In genomic region chr1:54054438-54054749, GRCh38 we compare ENCODE assay signal across 8 cellular contexts. TPM values are rescaled to one million over a fixed set of nuclear protein-coding genes. Genes with fewer than 3 reads are reported as not detected.
DNase-seq lines count a peak whose midpoint lies in the region; ATAC-seq and TF ChIP-seq lines count a peak whose summit lies in the region.

No MANE protein-coding gene starts in this region.

- no peak for DNase-seq in HCT116 (ENCODE audit: low read depth, low spot score)
- DNase-seq in activated CD8-positive, alpha-beta T cell treated with anti-CD3 and anti-CD28 coated beads for 36 hours: peak; percentile 14
- DNase-seq in mesenchymal stem cell: no peak
- DNase-seq in T-helper 17 cell: no peak
- DNase-seq in G401 (ENCODE audit: low spot score): no peak

- H2BK120ac ChIP-seq in mesenchymal stem cell (ENCODE audit: low read depth, low read length): no peak overlapping the region

- WGBS in mesenchymal stem cell: 67% methylated on average over 4 of the region's 5 CpGs

- no peak overlapping the region for H2AFZ ChIP-seq in HCT116 (ENCODE audit: low read depth, low read length, poor library complexity, severe bottlenecking)
- no peak overlapping the region for H2AFZ ChIP-seq in mesenchymal stem cell (ENCODE audit: low read depth, low read length)

- no peaks in the 10 kb centered on the region for H3K9me2 ChIP-seq in HCT116 (ENCODE audit: insufficient read depth)

- H3K27ac ChIP-seq in BLaER1 (peak overlapping the region; percentile 85), HCT116 (ENCODE audit: low read depth, low read length) (no peak overlapping the region), mesenchymal stem cell (ENCODE audit: low read length, poor library complexity, severe bottlenecking) (no peak overlapping the region)

- H3K4me1 ChIP-seq in BLaER1 (peaks cover 31% of the 10 kb centered on the region), HCT116 (ENCODE audit: control insufficient read depth in 1 of 2, insufficient read depth in 2 of 2, low read length in 2 of 2) (peaks cover 8 to 18% of the 10 kb centered on the region in 2 experiments; a peak in 3 of 4 replicates), mesenchymal stem cell (ENCODE audit: control insufficient read depth, insufficient read depth, low read depth, low read length) (peaks cover 5% of the 10 kb centered on the region)

- no TSS peak for BruUV-seq in HCT116 (replicated peaks; lab: Mats Ljungman, UMichigan)

- peak overlapping the region; percentile 89 for H3K4me3 ChIP-seq in BLaER1
- peak overlapping the region; percentile 88 to 94 for H3K4me3 ChIP-seq in HCT116 (replicated peaks in 1 of 2; ENCODE audit: low read depth in 1 of 2, low read length in 2 of 2)
- peak overlapping the region in 1 of 2 experiments; percentile 100 for H3K4me3 ChIP-seq in mesenchymal stem cell (ENCODE audit: insufficient read depth in 1 of 2, low read depth in 1 of 2, low read length in 2 of 2)

- POLR2A ChIA-PET in HCT116 (lab: Charles Lee): no interaction called here
- POLR2A ChIA-PET in activated CD8-positive, alpha-beta T cell treated with anti-CD3 and anti-CD28 coated beads for 36 hours (lab: Charles Lee): no interaction called here

- peaks cover 22% of the 10 kb centered on the region for H3K4me1 Mint-ChIP-seq in activated CD8-positive, alpha-beta T cell treated with anti-CD3 and anti-CD28 coated beads for 36 hours (ENCODE audit: low read depth)
- peaks cover 28% of the 10 kb centered on the region for H3K4me1 Mint-ChIP-seq in T-helper 17 cell

- H3K23ac ChIP-seq in mesenchymal stem cell (ENCODE audit: low read length in 2 of 2): no peak overlapping the region

- CTCF ChIA-PET in HCT116 (lab: Charles Lee): no interaction called here
- CTCF ChIA-PET in activated CD8-positive, alpha-beta T cell treated with anti-CD3 and anti-CD28 coated beads for 36 hours (lab: Charles Lee): interaction anchor here (1.0 to 4.1 kb wide), 3 partner anchors 16 to 29 kb away, joined by 3 to 14 read pairs (median 7); no protein-coding TSS in a partner anchor

- no peak overlapping the region for H2BK5ac ChIP-seq in mesenchymal stem cell (ENCODE audit: low read depth, low read length, poor library complexity, severe bottlenecking)

- H4K8ac ChIP-seq in mesenchymal stem cell (ENCODE audit: low read length): no peak overlapping the region

- H3K14ac ChIP-seq in mesenchymal stem cell (ENCODE audit: low read length in 2 of 2): no peak overlapping the region

- TF ChIP-seq CTCF in HCT116 (IDR thresholded peaks at IDR 0.05 in 2 of 3, conservative IDR thresholded peaks at IDR 0.05 in 1 of 3; ENCODE audit: borderline replicate concordance in 1 of 3, insufficient read depth in 1 of 3, low read depth in 2 of 3, low read length in 2 of 3): no peak
- no peak for TF ChIP-seq CTCF in activated CD8-positive, alpha-beta T cell treated with anti-CD3 and anti-CD28 coated beads for 36 hours (IDR thresholded peaks at IDR 0.05)

- ATAC-seq in HCT116: no peak
- no peak for ATAC-seq in activated CD8-positive, alpha-beta T cell treated with anti-CD3 and anti-CD28 coated beads for 36 hours
- ATAC-seq in GM18873 (IDR thresholded peaks at IDR 0.05; ENCODE audit: low FRiP score, unreplicated experiment): no peak
- ATAC-seq in HG03097 (IDR thresholded peaks at IDR 0.05; ENCODE audit: low FRiP score, unreplicated experiment): no peak
- no peak for ATAC-seq in T-helper 17 cell

- H3K79me1 ChIP-seq in mesenchymal stem cell (replicated peaks; ENCODE audit: low read length, poor library complexity, severe bottlenecking): peaks cover 10% of the 10 kb centered on the region

- RAD21 ChIA-PET in HCT116 (lab: Charles Lee; ENCODE audit: low non-redundant PET in 1 of 2, low total read pairs in 2 of 2, uncharacterized antibody in 2 of 2, unreplicated experiment in 2 of 2): no interaction called here

- H3K4me2 ChIP-seq in BLaER1 (peak overlapping the region; percentile 91), HCT116 (ENCODE audit: low read length) (peak overlapping the region; percentile 77), mesenchymal stem cell (ENCODE audit: low read length, poor library complexity, severe bottlenecking) (peak overlapping the region; percentile 11)

- H2BK12ac ChIP-seq in mesenchymal stem cell (ENCODE audit: low read length in 2 of 2): no peak overlapping the region

- intact Hi-C loops in HCT116 (cut with micrococcal nuclease): loop anchor here (5.0 kb wide), 1 partner anchor 97 kb away; no protein-coding TSS in a partner anchor
- intact Hi-C loops in activated CD8-positive, alpha-beta T cell treated with anti-CD3 and anti-CD28 coated beads for 36 hours (cut with micrococcal nuclease): loop anchor here (5.0 kb wide), 3 partner anchors 167 to 353 kb away; partner anchors contain the start of genes NDC1, SSBP3 and YIPF1

- H2AK5ac ChIP-seq in mesenchymal stem cell (ENCODE audit: low read length, severe bottlenecking): no peak overlapping the region

- H3K9me3 ChIP-seq in BLaER1 (no peaks in the 10 kb centered on the region), HCT116 (ENCODE audit: control insufficient read depth in 1 of 2, insufficient read depth in 1 of 2, low read depth in 1 of 2, low read length in 2 of 2) (no peaks in the 10 kb centered on the region), mesenchymal stem cell (ENCODE audit: control insufficient read depth, low read length) (no peaks in the 10 kb centered on the region), T-helper 17 cell (ENCODE audit: control insufficient read depth, low read length, poor library complexity, severe bottlenecking) (no peaks in the 10 kb centered on the region)

- peaks cover 25% of the 10 kb centered on the region for H3K36me3 Mint-ChIP-seq in activated CD8-positive, alpha-beta T cell treated with anti-CD3 and anti-CD28 coated beads for 36 hours (ENCODE audit: low read depth)
- peaks cover 12% of the 10 kb centered on the region for H3K36me3 Mint-ChIP-seq in T-helper 17 cell (ENCODE audit: low read depth)

- no peak overlapping the region for H3K4ac ChIP-seq in mesenchymal stem cell (ENCODE audit: low read depth in 1 of 2, low read length in 2 of 2)

- H3K18ac ChIP-seq in mesenchymal stem cell (ENCODE audit: low read depth in 1 of 2, low read length in 2 of 2): peak overlapping the region in 1 of 2 experiments; percentile 24

- H2BK15ac ChIP-seq in mesenchymal stem cell (ENCODE audit: low read depth, poor library complexity, severe bottlenecking): no peak overlapping the region

- no peak overlapping the region for H3K4me3 Mint-ChIP-seq in activated CD8-positive, alpha-beta T cell treated with anti-CD3 and anti-CD28 coated beads for 36 hours
- no peak overlapping the region for H3K4me3 Mint-ChIP-seq in T-helper 17 cell

- peak overlapping the region; percentile 83 for H3K9ac ChIP-seq in BLaER1
- H3K9ac ChIP-seq in HCT116 (ENCODE audit: low read length): peak overlapping the region; percentile 70; the same call in 1 of the 2 replicates
- H3K9ac ChIP-seq in mesenchymal stem cell (ENCODE audit: low read length): peak overlapping the region; percentile 99

- H3K27ac Mint-ChIP-seq in activated CD8-positive, alpha-beta T cell treated with anti-CD3 and anti-CD28 coated beads for 36 hours: no peak overlapping the region
- no peak overlapping the region for H3K27ac Mint-ChIP-seq in T-helper 17 cell

- no peaks in the 10 kb centered on the region for H3K27me3 Mint-ChIP-seq in activated CD8-positive, alpha-beta T cell treated with anti-CD3 and anti-CD28 coated beads for 36 hours
- H3K27me3 Mint-ChIP-seq in T-helper 17 cell: no peaks in the 10 kb centered on the region

- no peaks in the 10 kb centered on the region for H3K9me3 Mint-ChIP-seq in activated CD8-positive, alpha-beta T cell treated with anti-CD3 and anti-CD28 coated beads for 36 hours

- TF ChIP-seq RAD21 in HCT116 (IDR thresholded peaks at IDR 0.05; ENCODE audit: low read depth): no peak

- H3K27me3 ChIP-seq in BLaER1: no peaks in the 10 kb centered on the region; the same call in 1 of the 2 replicates
- H3K27me3 ChIP-seq in HCT116 (ENCODE audit: insufficient read depth, low read length): no peaks in the 10 kb centered on the region
- no peaks in the 10 kb centered on the region for H3K27me3 ChIP-seq in mesenchymal stem cell (ENCODE audit: control insufficient read depth in 1 of 2, insufficient read depth in 1 of 2, low read length in 2 of 2)

- no peak for TF ChIP-seq POLR2A in HCT116 (IDR thresholded peaks at IDR 0.05; ENCODE audit: borderline replicate concordance, extremely low read depth, insufficient read depth, insufficient read length)

- in situ Hi-C loops in G401 (cut with HindIII; ENCODE audit: low sequenced_read_pairs): no loop called here

- H3K79me2 ChIP-seq in HCT116 (ENCODE audit: insufficient read depth, low read length): peaks cover 22% of the 10 kb centered on the region; the same call in 1 of the 2 replicates

- no peak overlapping the region for H4K91ac ChIP-seq in mesenchymal stem cell (ENCODE audit: low read length)

- H3K36me3 ChIP-seq in BLaER1: peaks cover 39% of the 10 kb centered on the region
- no peaks in the 10 kb centered on the region for H3K36me3 ChIP-seq in HCT116 (ENCODE audit: control insufficient read depth in 1 of 2, insufficient read depth in 2 of 2, low read length in 2 of 2)
- H3K36me3 ChIP-seq in mesenchymal stem cell (ENCODE audit: control insufficient read depth in 1 of 2, insufficient read depth in 2 of 2, low read depth in 1 of 2, low read length in 2 of 2): peaks cover 0 to 10% of the 10 kb centered on the region in 2 experiments

- H4K20me1 ChIP-seq in BLaER1 (peaks cover 19% of the 10 kb centered on the region), HCT116 (ENCODE audit: insufficient read depth) (no peaks in the 10 kb centered on the region)

TF ChIP-seq in HCT116, 20 proteins besides CTCF, POLR2A, EP300 and RAD21 (continues in another document):
- TF ChIP-seq SIN3A (IDR thresholded peaks at IDR 0.05; ENCODE audit: low read depth): no peak
- no peak for TF ChIP-seq EGR1 (IDR thresholded peaks at IDR 0.05; ENCODE audit: low read depth)

RNA-seq across cellular contexts. Expression of gene TCEANC2, which starts 1.0 kb away (rescaled TPM):
- total RNA-seq in HCT116 (2021; ENCODE audit: unreplicated experiment) (5.4 TPM), T-helper 17 cell (1 to 10 TPM; 4.5 to 4.7 TPM)
- 1.9 and 2.5 TPM in 2 replicates for polyA plus RNA-seq in HCT116 (2012)
- total RNA-seq in activated CD8-positive, alpha-beta T cell treated with anti-CD3 and anti-CD28 coated beads for 36 hours: 10 to 100 TPM; 11.1 to 11.2 TPM
- 1.7 TPM for polyA plus RNA-seq in mesenchymal stem cell (2013, experiment 1 of 2)
- polyA plus RNA-seq in mesenchymal stem cell (2013, experiment 2 of 2): 1.8 TPM
- 3.0 and 5.7 TPM in 2 replicates for total RNA-seq in G401 (2014; rRNA removed; shearing (Covaris generic))

RNA-seq across cellular contexts. Expression of gene TMEM59, which starts 1.4 kb away (rescaled TPM):
- total RNA-seq in HCT116 (2021; ENCODE audit: unreplicated experiment) (121 TPM), T-helper 17 cell (100 to 1,000 TPM; 145 to 160 TPM)
- polyA plus RNA-seq in HCT116 (2012): 128 TPM in 2 replicates
- 100 to 1,000 TPM in 1 of 2 experiments, 10 to 100 TPM in 1; 93.4 to 109 TPM for total RNA-seq in activated CD8-positive, alpha-beta T cell treated with anti-CD3 and anti-CD28 coated beads for 36 hours
- 282 TPM for polyA plus RNA-seq in mesenchymal stem cell (2013, experiment 1 of 2)
- polyA plus RNA-seq in mesenchymal stem cell (2013, experiment 2 of 2): 305 TPM
- 125 and 126 TPM in 2 replicates for total RNA-seq in G401 (2014; rRNA removed; shearing (Covaris generic))

RNA-seq across cellular contexts. Expression of gene LDLRAD1, which starts 36.4 kb away (rescaled TPM):
- total RNA-seq in HCT116 (2021; ENCODE audit: unreplicated experiment) (0.30 TPM), T-helper 17 cell (not detected)
- 0.48 and 0.64 TPM in 2 replicates for polyA plus RNA-seq in HCT116 (2012)
- total RNA-seq in activated CD8-positive, alpha-beta T cell treated with anti-CD3 and anti-CD28 coated beads for 36 hours: not detected
- polyA plus RNA-seq in mesenchymal stem cell (2013, experiment 1 of 2): not detected
- polyA plus RNA-seq in mesenchymal stem cell (2013, experiment 2 of 2): not detected
- total RNA-seq in G401 (2014; rRNA removed; shearing (Covaris generic)): not detected in 2 replicates

Comparison
In these comparisons a context has a peak if more than half of its experiments do, and no peak if none do; other contexts are left out.
1. H3K4me2 ChIP-seq: peak in every context shown above with its lines; median percentile 91 in BLaER1; 77 in HCT116; 11 in mesenchymal stem cell.